29 cellular contexts compared by ENCODE assay signal in genomic region chr13:78465250-78465649, GRCh38.
"Had no signal": no experiment of that assay in that cellular context is flagged by ENCODE, and none has a peak within 500 bp of the region (broad histone marks: within the 10 kb centered on the region; RNA-seq: fewer than 3 reads in every experiment).

No MANE protein-coding gene starts in this region.

- ATAC-seq: activated CD4-positive, alpha-beta T cell treated with anti-CD3 and anti-CD28 coated beads for 36 hours; activated CD8-positive, alpha-beta memory T cell treated with anti-CD3 and anti-CD28 coated beads, Interleukin-2, amount 10 ng/mL, durations not matched to agents 7 days and 5 days; activated CD8-positive, alpha-beta T cell treated with anti-CD3 and anti-CD28 coated beads, Interleukin-2, amount 10 ng/mL, durations not matched to agents 7 days and 5 days; foreskin keratinocyte; gastroesophageal sphincter; heart right ventricle had no signal

- H3K9me3 Mint-ChIP-seq: activated naive CD4-positive, alpha-beta T cell treated with anti-CD3 and anti-CD28 coated beads for 36 hours; activated naive CD8-positive, alpha-beta T cell treated with anti-CD3 and anti-CD28 coated beads, Interleukin-2, amount 10 ng/mL, durations not matched to agents 7 days and 5 days; activated T-helper 1 cell treated with anti-CD3 and anti-CD28 coated beads, Interleukin-12 subunit alpha, Interleukin-12 subunit beta, Interleukin-2, Interleukin-4 antibody, amounts not matched to agents 30 ng/mL and 10 ng/mL and 1 ng/mL, durations not matched to agents 14 hours and 24 hours and 36 hours; activated T-helper 2 cell treated with anti-CD3 and anti-CD28 coated beads, Interferon-gamma antibody, Interleukin-2, Interleukin-4, amounts not matched to agents 10 μg/mL and 5 μg/mL and 100 μg/mL, durations not matched to agents 14 hours and 24 hours and 36 hours; central memory CD8-positive, alpha-beta T cell; dendritic cell treated with granulocyte-macrophage colony-stimulating factor and Interleukin-4, amounts not matched to agents 40 ng/mL and 50 ng/mL, for 4 days; endodermal cell had no signal

- DNase-seq: activated CD4-positive, alpha-beta memory T cell treated with anti-CD3 and anti-CD28 coated beads for 36 hours; activated CD4-positive, alpha-beta T cell treated with anti-CD3 and anti-CD28 coated beads for 36 hours; activated CD4-positive, alpha-beta T cell treated with anti-CD3 and anti-CD28 coated beads, Interleukin-2, amount 10 ng/mL, durations not matched to agents 24 days and 14 days; activated CD4-positive, CD25-positive, alpha-beta regulatory T cell; activated CD4-positive, CD25-positive, alpha-beta regulatory T cell treated with anti-CD3 and anti-CD28 coated beads, Interleukin-2, amount 50 U/mL, for 72 hours; activated CD8-positive, alpha-beta memory T cell treated with anti-CD3 and anti-CD28 coated beads, Interleukin-2, amount 10 ng/mL, durations not matched to agents 7 days and 5 days; activated CD8-positive, alpha-beta memory T cell treated with anti-CD3 and anti-CD28 coated beads, Interleukin-2, amount 50 U/mL, for 4 hours; activated CD8-positive, alpha-beta T cell treated with anti-CD3 and anti-CD28 coated beads, Interleukin-2, amount 10 ng/mL, durations not matched to agents 7 days and 5 days; activated effector memory CD4-positive, alpha-beta T cell treated with anti-CD3 and anti-CD28 coated beads, Interleukin-2, amount 50 U/mL, for 16 hours; activated naive CD4-positive, alpha-beta T cell treated with anti-CD3 and anti-CD28 coated beads for 36 hours; activated naive CD8-positive, alpha-beta T cell treated with anti-CD3 and anti-CD28 coated beads, Interleukin-2, amount 10 ng/mL, durations not matched to agents 7 days and 5 days; activated T-cell treated with anti-CD3 and anti-CD28 coated beads, Interleukin-2, amount 50 U/mL, for 1 hour; activated T-cell treated with anti-CD3 and anti-CD28 coated beads, Interleukin-2, amount 50 U/mL, for 48 hours; amniotic stem cell; anterior cingulate cortex; brain microvascular endothelial cell; dorsolateral prefrontal cortex; effector memory CD4-positive, alpha-beta T cell; endodermal cell; erythroblast; foreskin keratinocyte; heart right ventricle; T-helper 2 cell had no signal

- H3K36me3 Mint-ChIP-seq: activated CD4-positive, alpha-beta memory T cell treated with anti-CD3 and anti-CD28 coated beads for 36 hours; activated CD8-positive, alpha-beta memory T cell treated with anti-CD3 and anti-CD28 coated beads, Interleukin-2, amount 10 ng/mL, durations not matched to agents 7 days and 5 days; activated naive CD4-positive, alpha-beta T cell treated with anti-CD3 and anti-CD28 coated beads, Interleukin-2, amount 50 U/mL, for 24 hours; activated naive CD8-positive, alpha-beta T cell treated with anti-CD3 and anti-CD28 coated beads, Interleukin-2, amount 10 ng/mL, durations not matched to agents 7 days and 5 days had no signal

- H3K27ac Mint-ChIP-seq: activated CD4-positive, alpha-beta memory T cell treated with anti-CD3 and anti-CD28 coated beads for 36 hours; activated CD4-positive, alpha-beta T cell treated with anti-CD3 and anti-CD28 coated beads for 36 hours; activated CD4-positive, alpha-beta T cell treated with anti-CD3 and anti-CD28 coated beads, Interleukin-2, amount 10 ng/mL, durations not matched to agents 24 days and 14 days; activated CD8-positive, alpha-beta memory T cell treated with anti-CD3 and anti-CD28 coated beads, Interleukin-2, amount 10 ng/mL, durations not matched to agents 7 days and 5 days; activated CD8-positive, alpha-beta T cell treated with anti-CD3 and anti-CD28 coated beads, Interleukin-2, amount 10 ng/mL, durations not matched to agents 7 days and 5 days; activated naive CD4-positive, alpha-beta T cell treated with anti-CD3 and anti-CD28 coated beads for 36 hours; activated naive CD4-positive, alpha-beta T cell treated with anti-CD3 and anti-CD28 coated beads, Interleukin-2, amount 50 U/mL, for 24 hours; activated naive CD8-positive, alpha-beta T cell treated with anti-CD3 and anti-CD28 coated beads, Interleukin-2, amount 10 ng/mL, durations not matched to agents 7 days and 5 days; activated T-helper 1 cell treated with anti-CD3 and anti-CD28 coated beads, Interleukin-12 subunit alpha, Interleukin-12 subunit beta, Interleukin-2, Interleukin-4 antibody, amounts not matched to agents 30 ng/mL and 10 ng/mL and 1 ng/mL, durations not matched to agents 14 hours and 24 hours and 36 hours; activated T-helper 2 cell treated with anti-CD3 and anti-CD28 coated beads, Interferon-gamma antibody, Interleukin-2, Interleukin-4, amounts not matched to agents 10 μg/mL and 5 μg/mL and 100 μg/mL, durations not matched to agents 14 hours and 24 hours and 36 hours; dendritic cell treated with granulocyte-macrophage colony-stimulating factor and Interleukin-4, amounts not matched to agents 40 ng/mL and 50 ng/mL, for 4 days; endodermal cell had no signal
